ENCODE assay signal across 12 cellular contexts in the genomic region with DNA sequence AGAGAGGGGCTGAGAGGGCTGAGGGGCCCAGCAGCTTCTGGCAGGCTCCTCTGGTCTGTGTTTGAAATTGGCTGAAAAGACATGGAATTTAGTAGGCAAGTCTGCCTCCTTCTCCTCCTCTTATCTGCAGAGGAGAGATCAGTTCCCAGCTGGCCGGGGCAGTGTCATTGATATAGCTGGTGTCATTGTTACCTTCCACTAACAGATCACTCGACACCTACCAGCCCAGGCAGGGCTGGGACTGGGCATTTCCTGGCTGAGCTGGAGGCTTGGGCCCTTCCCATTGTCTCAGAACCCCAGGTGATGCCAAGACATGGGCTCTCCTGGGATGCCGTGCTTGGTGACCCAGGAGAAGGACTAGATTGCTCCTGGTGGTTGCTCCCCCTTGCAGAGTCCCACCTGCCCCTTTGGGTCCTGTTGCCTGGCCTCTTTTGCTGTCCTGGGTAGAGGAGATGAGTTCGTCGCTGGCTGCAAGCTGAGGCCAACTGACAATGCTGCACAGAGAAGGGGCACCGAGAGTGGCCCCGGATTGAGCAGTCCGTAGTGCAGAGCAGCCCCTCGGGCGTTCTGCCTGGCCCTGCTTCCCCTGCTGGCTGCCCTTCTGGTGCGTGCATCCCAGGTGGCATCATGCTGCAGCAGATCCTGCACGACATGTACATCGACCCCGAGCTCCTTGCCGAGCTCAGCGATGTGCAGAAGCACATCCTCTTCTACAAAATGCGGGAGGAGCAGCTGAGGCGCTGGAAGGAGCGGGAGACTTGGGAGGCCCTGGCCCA. TPM values are rescaled to one million over a fixed set of nuclear protein-coding genes. Genes with fewer than 3 reads are reported as not detected.
DNase-seq lines count a peak whose midpoint lies in the region; ATAC-seq lines count a peak whose summit lies in the region.
"Had no signal": no experiment of that assay in that cellular context is flagged by ENCODE, and none has a peak within 500 bp of the region (broad histone marks: within the 10 kb centered on the region; RNA-seq: fewer than 3 reads in every experiment).

A gene (plus strand): TSS at position 198 of the 776 bp plus-strand sequence. CDS start 430 bp downstream, at position 628.

- peak within 1 kb of the TSS; percentile 93 for H3K4me3 Mint-ChIP-seq in activated naive CD4-positive, alpha-beta T cell treated with anti-CD3 and anti-CD28 coated beads, Interleukin-2, amount 10 ng/mL, durations not matched to agents 7 days and 5 days
- peak within 1 kb of the TSS; percentile 86 for H3K4me3 Mint-ChIP-seq in activated CD8-positive, alpha-beta T cell treated with anti-CD3 and anti-CD28 coated beads, Interleukin-2, amount 10 ng/mL, durations not matched to agents 7 days and 5 days
- H3K4me3 Mint-ChIP-seq in stimulated activated naive B cell treated with anti-CD40 and anti-IgM and Interleukin-4, amounts not matched to agents 10 μg/mL and 1 μg/mL and 100 μg/mL, for 72 hours, result no peak within 1 kb of the TSS

- H3K4me1 Mint-ChIP-seq in activated naive CD4-positive, alpha-beta T cell treated with anti-CD3 and anti-CD28 coated beads, Interleukin-2, amount 10 ng/mL, durations not matched to agents 7 days and 5 days, result peaks cover 33% of the 10 kb centered on the region
- H3K4me1 Mint-ChIP-seq in activated CD8-positive, alpha-beta T cell treated with anti-CD3 and anti-CD28 coated beads, Interleukin-2, amount 10 ng/mL, durations not matched to agents 7 days and 5 days (ENCODE audit: low read depth), result peaks cover 42% of the 10 kb centered on the region
- H3K4me1 Mint-ChIP-seq in stimulated activated naive B cell treated with anti-CD40 and anti-IgM and Interleukin-4, amounts not matched to agents 10 μg/mL and 1 μg/mL and 100 μg/mL, for 72 hours, result peaks cover 41 to 64% of the 10 kb centered on the region in 2 donors

- H3K27me3 Mint-ChIP-seq in activated naive CD4-positive, alpha-beta T cell treated with anti-CD3 and anti-CD28 coated beads, Interleukin-2, amount 10 ng/mL, durations not matched to agents 7 days and 5 days, result peaks cover 3% of the 10 kb centered on the region
- no peaks in the 10 kb centered on the region for H3K27me3 Mint-ChIP-seq in activated CD8-positive, alpha-beta T cell treated with anti-CD3 and anti-CD28 coated beads, Interleukin-2, amount 10 ng/mL, durations not matched to agents 7 days and 5 days (ENCODE audit: low read depth)
- H3K27me3 Mint-ChIP-seq in stimulated activated naive B cell treated with anti-CD40 and anti-IgM and Interleukin-4, amounts not matched to agents 10 μg/mL and 1 μg/mL and 100 μg/mL, for 72 hours, result no peaks in the 10 kb centered on the region

- no peak for DNase-seq in activated naive CD4-positive, alpha-beta T cell treated with anti-CD3 and anti-CD28 coated beads, Interleukin-2, amount 10 ng/mL, durations not matched to agents 7 days and 5 days
- DNase-seq in activated naive CD4-positive, alpha-beta T cell (lab: John Stamatoyannopoulos, UW), result no peak
- peak; percentile 19 for DNase-seq in activated CD8-positive, alpha-beta T cell treated with anti-CD3 and anti-CD28 coated beads, Interleukin-2, amount 10 ng/mL, durations not matched to agents 7 days and 5 days
- peak; percentile 58 for DNase-seq in islet precursor cell
- no peak for DNase-seq in stimulated activated naive B cell treated with anti-CD40 and anti-IgM and Interleukin-4, amounts not matched to agents 10 μg/mL and 1 μg/mL and 100 μg/mL, for 72 hours
- DNase-seq: caudate nucleus, left ventricle myocardium superior, NCI-H2081, thyroid gland had no signal

- POLR2A ChIA-PET in activated CD8-positive, alpha-beta T cell treated with anti-CD3 and anti-CD28 coated beads, Interleukin-2, amount 10 ng/mL, durations not matched to agents 7 days and 5 days (lab: Charles Lee), result no interaction called here

- peak within 1 kb of the TSS; percentile 99 for H3K27ac Mint-ChIP-seq in activated naive CD4-positive, alpha-beta T cell treated with anti-CD3 and anti-CD28 coated beads, Interleukin-2, amount 10 ng/mL, durations not matched to agents 7 days and 5 days
- peak within 1 kb of the TSS; percentile 97 for H3K27ac Mint-ChIP-seq in activated CD8-positive, alpha-beta T cell treated with anti-CD3 and anti-CD28 coated beads, Interleukin-2, amount 10 ng/mL, durations not matched to agents 7 days and 5 days
- H3K27ac Mint-ChIP-seq in stimulated activated naive B cell treated with anti-CD40 and anti-IgM and Interleukin-4, amounts not matched to agents 10 μg/mL and 1 μg/mL and 100 μg/mL, for 72 hours, result peak within 1 kb of the TSS; percentile 65

- no peaks in the 10 kb centered on the region for H3K9me3 Mint-ChIP-seq in activated naive CD4-positive, alpha-beta T cell treated with anti-CD3 and anti-CD28 coated beads, Interleukin-2, amount 10 ng/mL, durations not matched to agents 7 days and 5 days
- no peaks in the 10 kb centered on the region for H3K9me3 Mint-ChIP-seq in activated CD8-positive, alpha-beta T cell treated with anti-CD3 and anti-CD28 coated beads, Interleukin-2, amount 10 ng/mL, durations not matched to agents 7 days and 5 days (ENCODE audit: insufficient read depth)
- H3K9me3 Mint-ChIP-seq in stimulated activated naive B cell treated with anti-CD40 and anti-IgM and Interleukin-4, amounts not matched to agents 10 μg/mL and 1 μg/mL and 100 μg/mL, for 72 hours, result no peaks in the 10 kb centered on the region

- ATAC-seq in activated CD8-positive, alpha-beta T cell treated with anti-CD3 and anti-CD28 coated beads, Interleukin-2, amount 10 ng/mL, durations not matched to agents 7 days and 5 days, result no peak
- no peak for ATAC-seq in stimulated activated naive B cell treated with anti-CD40 and anti-IgM and Interleukin-4, amounts not matched to agents 10 μg/mL and 1 μg/mL and 100 μg/mL, for 72 hours (replicated peaks)
- no peak for ATAC-seq in GM19467 (IDR thresholded peaks at IDR 0.05; ENCODE audit: unreplicated experiment)
- ATAC-seq in HG02610 (IDR thresholded peaks at IDR 0.05; ENCODE audit: unreplicated experiment), result no peak
- ATAC-seq in GM19397 (IDR thresholded peaks at IDR 0.05; ENCODE audit: unreplicated experiment), result no peak
- ATAC-seq: left ventricle myocardium superior had no signal

- H3K36me3 Mint-ChIP-seq in activated naive CD4-positive, alpha-beta T cell treated with anti-CD3 and anti-CD28 coated beads, Interleukin-2, amount 10 ng/mL, durations not matched to agents 7 days and 5 days, result peaks cover 5% of the 10 kb centered on the region
- H3K36me3 Mint-ChIP-seq in activated CD8-positive, alpha-beta T cell treated with anti-CD3 and anti-CD28 coated beads, Interleukin-2, amount 10 ng/mL, durations not matched to agents 7 days and 5 days (ENCODE audit: low read depth), result peaks cover 12% of the 10 kb centered on the region
- H3K36me3 Mint-ChIP-seq in stimulated activated naive B cell treated with anti-CD40 and anti-IgM and Interleukin-4, amounts not matched to agents 10 μg/mL and 1 μg/mL and 100 μg/mL, for 72 hours, result peaks cover 0 to 3% of the 10 kb centered on the region in 2 donors

- CTCF ChIA-PET in activated naive CD4-positive, alpha-beta T cell treated with anti-CD3 and anti-CD28 coated beads, Interleukin-2, amount 10 ng/mL, durations not matched to agents 7 days and 5 days (lab: Charles Lee), result interaction anchor here (1.8 kb wide), 1 partner anchor 93 kb away, joined by 8 read pairs; no protein-coding TSS in a partner anchor
- CTCF ChIA-PET in activated CD8-positive, alpha-beta T cell treated with anti-CD3 and anti-CD28 coated beads, Interleukin-2, amount 10 ng/mL, durations not matched to agents 7 days and 5 days (lab: Charles Lee), result interaction anchor here (1.4 to 2.0 kb wide), 3 partner anchors 26 to 61 kb away, joined by 8 to 11 read pairs (median 10); no protein-coding TSS in a partner anchor

RNA-seq across cellular contexts. Expression of the gene that starts here (rescaled TPM):
- under 1 TPM; 0.13 to 0.21 TPM for total RNA-seq in activated CD8-positive, alpha-beta T cell treated with anti-CD3 and anti-CD28 coated beads, Interleukin-2, amount 10 ng/mL, durations not matched to agents 7 days and 5 days
- total RNA-seq: left ventricle myocardium superior had no signal

Comparison
In these comparisons a context has a peak if more than half of its experiments do, and no peak if none do; other contexts are left out.
1. Peak in DNase-seq in activated CD8-positive, alpha-beta T cell treated with anti-CD3 and anti-CD28 coated beads, Interleukin-2, amount 10 ng/mL, durations not matched to agents 7 days and 5 days; RNA of the gene not detected or under 1 TPM.
2. H3K4me3 Mint-ChIP-seq: peak in activated naive CD4-positive, alpha-beta T cell treated with anti-CD3 and anti-CD28 coated beads, Interleukin-2, amount 10 ng/mL, durations not matched to agents 7 days and 5 days (single experiment) and activated CD8-positive, alpha-beta T cell treated with anti-CD3 and anti-CD28 coated beads, Interleukin-2, amount 10 ng/mL, durations not matched to agents 7 days and 5 days (single experiment); none in stimulated activated naive B cell treated with anti-CD40 and anti-IgM and Interleukin-4, amounts not matched to agents 10 μg/mL and 1 μg/mL and 100 μg/mL, for 72 hours (0 of 2).
3. Peak in every context shown above with its lines, with median percentiles within 50 percentile points of each other: H3K27ac Mint-ChIP-seq.